Comparison of ENCODE assay signal across 8 cellular contexts in the genomic region with DNA sequence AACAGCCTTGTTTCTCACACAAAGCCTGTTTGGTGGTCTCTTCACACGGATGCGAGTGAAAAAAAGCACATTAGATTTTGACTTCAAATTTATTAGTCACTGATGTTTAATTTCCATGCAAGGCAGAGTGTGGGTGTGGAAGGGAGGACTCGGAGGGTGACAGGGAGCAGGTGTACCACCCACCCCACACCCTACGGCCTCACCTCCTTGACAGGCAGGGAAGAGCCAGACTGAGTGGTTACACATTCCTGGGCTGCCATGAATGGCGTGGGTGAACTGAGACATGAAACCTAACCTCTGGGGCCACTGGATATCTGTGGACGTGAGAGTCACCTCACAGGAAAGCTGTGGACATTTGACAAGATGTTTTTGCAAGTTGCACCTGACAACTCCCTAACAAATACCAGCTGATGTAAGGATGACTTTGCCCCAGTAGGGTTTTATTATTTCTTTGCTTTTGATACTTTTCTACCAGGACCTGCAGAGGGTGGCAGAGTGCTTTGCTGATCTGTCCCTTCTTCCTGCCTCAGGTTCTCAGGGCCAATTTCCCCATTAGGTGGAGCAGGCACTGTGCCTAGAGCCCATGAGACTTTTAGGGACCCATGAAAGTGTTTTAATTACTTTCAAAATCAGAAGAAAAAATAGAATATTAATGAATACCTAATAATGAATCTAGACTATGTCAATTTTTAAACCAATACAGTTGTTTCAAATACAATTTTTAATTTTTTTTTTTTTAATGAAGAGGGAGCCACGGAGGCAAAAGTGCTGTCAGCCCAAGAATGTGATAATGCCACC. TPM values are rescaled to one million over a fixed set of nuclear protein-coding genes. Genes with fewer than 3 reads are reported as not detected.
DNase-seq lines count a peak whose midpoint lies in the region; ATAC-seq and TF ChIP-seq lines count a peak whose summit lies in the region.

No MANE protein-coding gene starts in this region.

- H3K4me3 ChIP-seq in OCI-LY3 (ENCODE audit: low read length), result 0 out of 2 replicates have a peak overlapping the region, but pooled peaks have one; percentile 2

- H3K27me3 ChIP-seq in OCI-LY3 (ENCODE audit: low read depth, low read length), result no peaks in the 10 kb centered on the region

- peak overlapping the region; percentile 75 for H3K4me2 ChIP-seq in OCI-LY3 (ENCODE audit: low read length)

- no peak overlapping the region for H3K4me3 Mint-ChIP-seq in progenitor cell of endocrine pancreas (ENCODE audit: low read depth)

- peaks cover 4% of the 10 kb centered on the region for H3K36me3 Mint-ChIP-seq in progenitor cell of endocrine pancreas (ENCODE audit: insufficient read depth)

- H3K9ac ChIP-seq in OCI-LY3 (ENCODE audit: low read length), result peak overlapping the region; percentile 62

- H3K79me2 ChIP-seq in OCI-LY3 (ENCODE audit: low read length), result no peaks in the 10 kb centered on the region

- H3K36me3 ChIP-seq in OCI-LY3 (replicated peaks; ENCODE audit: low read depth, low read length), result no peaks in the 10 kb centered on the region

- H3K27ac Mint-ChIP-seq in progenitor cell of endocrine pancreas, result no peak overlapping the region

- no peaks in the 10 kb centered on the region for H3K9me3 ChIP-seq in OCI-LY3 (ENCODE audit: insufficient read depth, low read length)

- H2AFZ ChIP-seq in OCI-LY3 (ENCODE audit: low read depth, low read length), result peak overlapping the region; percentile 84

- peak; percentile 82 for ATAC-seq in HG02981 (IDR thresholded peaks at IDR 0.05; ENCODE audit: unreplicated experiment)

- H3K4me1 ChIP-seq in OCI-LY3 (ENCODE audit: low read length), result peaks cover 59% of the 10 kb centered on the region

- H3K9me3 Mint-ChIP-seq in progenitor cell of endocrine pancreas (ENCODE audit: low read depth), result peaks cover 27% of the 10 kb centered on the region

- H4K20me1 ChIP-seq in OCI-LY3 (ENCODE audit: insufficient read depth, low read length), result no peaks in the 10 kb centered on the region

- no peaks in the 10 kb centered on the region for H3K27me3 Mint-ChIP-seq in progenitor cell of endocrine pancreas

- H3K27ac ChIP-seq in OCI-LY3 (ENCODE audit: low read length), result peak overlapping the region; percentile 99

- DNase-seq in SIG-M5 treated with dmso at 0.1 percent for 504 hours (lab: John Stamatoyannopoulos, UW; ENCODE audit: unreplicated experiment) (peak; percentile 90), SIG-M5 (lab: John Stamatoyannopoulos, UW) (no peak), globus pallidus (ENCODE audit: low spot score) (peak; percentile 61), progenitor cell of endocrine pancreas (ENCODE audit: low spot score, unreplicated experiment) (peak; percentile 13), mesenteric fat pad (ENCODE audit: low spot score) (no peak)
- DNase-seq in activated effector memory CD4-positive, alpha-beta T cell treated with Interleukin-2 at 50 U/mL for 16 hours, result peak; percentile 29

- TF ChIP-seq CTCF in OCI-LY3 (IDR thresholded peaks at IDR 0.05; ENCODE audit: low read depth, low read length) (peak; percentile 99), progenitor cell of endocrine pancreas (IDR thresholded peaks at IDR 0.05; ENCODE audit: unreplicated experiment) (peak; percentile 65)

- peaks cover 26% of the 10 kb centered on the region for H3K4me1 Mint-ChIP-seq in progenitor cell of endocrine pancreas (ENCODE audit: low read depth)

RNA-seq across cellular contexts. Expression of a gene that starts 58.2 kb away (rescaled TPM):
- total RNA-seq in progenitor cell of endocrine pancreas (0.17 and 0.47 TPM in 2 replicates), mesenteric fat pad (0.64 TPM)

Comparison
In these comparisons a context has a peak if more than half of its experiments do, and no peak if none do; other contexts are left out.
1. DNase-seq: peak in SIG-M5 treated with dmso at 0.1 percent for 504 hours (single experiment), activated effector memory CD4-positive, alpha-beta T cell treated with Interleukin-2 at 50 U/mL for 16 hours (single experiment), globus pallidus (single experiment) and progenitor cell of endocrine pancreas (single experiment); none in SIG-M5 (single experiment) and mesenteric fat pad (single experiment).